Comparison of ENCODE assay signal across 1 cellular context in genomic region chrX:149522914-149523313, GRCh38.
A peak's percentile ranks its signal among the peaks of the same experiment; 100 is the strongest.
TF ChIP-seq lines count a peak whose summit lies in the region.

No MANE protein-coding gene starts in this region.

TF ChIP-seq in HEK293, 187 proteins besides CTCF, POLR2A, EP300 and RAD21 (continued from another document):
- TF ChIP-seq ATF2 (tag by site-specific recombination; IDR thresholded peaks at IDR 0.05; ENCODE audit: low read depth) (peak; percentile 40; the same call in 1 of the 2 replicates), ZNF776 (tag by site-specific recombination; IDR thresholded peaks at IDR 0.05; ENCODE audit: borderline replicate concordance) (no peak), ZNF140 (tag by site-specific recombination; IDR thresholded peaks at IDR 0.05) (no peak), ZBTB17 (tag by site-specific recombination; IDR thresholded peaks at IDR 0.05) (no peak), ZSCAN5A (tag by site-specific recombination; IDR thresholded peaks at IDR 0.05) (no peak), ZNF555 (tag by site-specific recombination; conservative IDR thresholded peaks at IDR 0.05) (no peak)
